In genomic region chr1:96236156-96236739, GRCh38 we compare ENCODE assay signal across 9 cellular contexts.
DNase-seq lines count a peak whose midpoint lies in the region; ATAC-seq and TF ChIP-seq lines count a peak whose summit lies in the region.
"Had no signal": no experiment of that assay in that cellular context is flagged by ENCODE, and none has a peak within 500 bp of the region (broad histone marks: within the 10 kb centered on the region; RNA-seq: fewer than 3 reads in every experiment).

No MANE protein-coding gene starts in this region.

- no peaks in the 10 kb centered on the region for H3K9me3 ChIP-seq in WERI-Rb-1 (ENCODE audit: severe bottlenecking)

- DNase-seq in NCI-H1436 (lab: John Stamatoyannopoulos, UW) = peak; percentile 31
- peak; percentile 48 for DNase-seq in WERI-Rb-1
- peak; percentile 18 for DNase-seq in hepatic stellate cell (ENCODE audit: low spot score)
- DNase-seq in superior temporal gyrus (ENCODE audit: extremely low spot score) = peak; percentile 93

- H3K27ac ChIP-seq in C4-2B = no peak overlapping the region
- no peak overlapping the region for H3K27ac ChIP-seq in WERI-Rb-1

- TF ChIP-seq CTCF in C4-2B (conservative IDR thresholded peaks at IDR 0.05) (peak; percentile 78), WERI-Rb-1 (IDR thresholded peaks at IDR 0.05; ENCODE audit: low read depth, low read length) (peak; percentile 45)

- no peaks in the 10 kb centered on the region for H3K27me3 ChIP-seq in WERI-Rb-1 (ENCODE audit: insufficient read depth, low read depth, severe bottlenecking)

- ATAC-seq in GM18909 (IDR thresholded peaks at IDR 0.05; ENCODE audit: poor library complexity, unreplicated experiment) (peak; percentile 63), HG03135 (IDR thresholded peaks at IDR 0.05; ENCODE audit: unreplicated experiment) (no peak), HG03439 (IDR thresholded peaks at IDR 0.05; ENCODE audit: unreplicated experiment) (no peak)
- ATAC-seq: left colon had no signal

- H3K36me3 ChIP-seq in WERI-Rb-1 = no peaks in the 10 kb centered on the region

- no peak overlapping the region for H3K4me3 ChIP-seq in WERI-Rb-1 (ENCODE audit: low read depth, low read length)

Comparison
In these comparisons a context has a peak if more than half of its experiments do, and no peak if none do; other contexts are left out.
1. DNase-seq: peak in every context shown above with its lines; median percentile 93 in superior temporal gyrus; 48 in WERI-Rb-1; 31 in NCI-H1436; 18 in hepatic stellate cell.